ENCODE assay signal across 20 cellular contexts in genomic region chr17:51097708-51098446, GRCh38. TPM values are rescaled to one million over a fixed set of nuclear protein-coding genes. Genes with fewer than 3 reads are reported as not detected.
DNase-seq lines count a peak whose midpoint lies in the region; ATAC-seq, FAIRE-seq and TF ChIP-seq lines count a peak whose summit lies in the region.
"Had no signal": no experiment of that assay in that cellular context is flagged by ENCODE, and none has a peak within 500 bp of the region (broad histone marks: within the 10 kb centered on the region; RNA-seq: fewer than 3 reads in every experiment).

No MANE protein-coding gene starts in this region.

- 10 to 27% methylated on average over 4 of the region's 4 CpGs for WGBS in body of pancreas, 2 donors
- WGBS in pancreas, 2 donors: 13 to 14% methylated on average over 4 of the region's 4 CpGs

- POLR2A ChIA-PET in activated CD4-positive, alpha-beta T cell treated with anti-CD3 and anti-CD28 coated beads, Interleukin-2, amount 10 ng/mL, durations not matched to agents 7 days and 5 days (lab: Charles Lee): no interaction called here

- peaks cover 2% of the 10 kb centered on the region for H3K36me3 Mint-ChIP-seq in activated CD4-positive, alpha-beta T cell treated with anti-CD3 and anti-CD28 coated beads, Interleukin-2, amount 10 ng/mL, durations not matched to agents 7 days and 5 days (ENCODE audit: low read depth)

- TF ChIP-seq CTCF in HL-60 (IDR thresholded peaks at IDR 0.05; ENCODE audit: insufficient read depth, low read length) (no peak), body of pancreas (IDR thresholded peaks at IDR 0.05) (no peak), pancreas (IDR thresholded peaks at IDR 0.05) (no peak)

- H3K4me1 Mint-ChIP-seq in activated CD4-positive, alpha-beta T cell treated with anti-CD3 and anti-CD28 coated beads, Interleukin-2, amount 10 ng/mL, durations not matched to agents 7 days and 5 days: peaks cover 35% of the 10 kb centered on the region
- H3K4me1 Mint-ChIP-seq: GM23338 had no signal

- DNase-seq in COLO668 (lab: John Stamatoyannopoulos, UW; ENCODE audit: unreplicated experiment): peak; percentile 2
- DNase-seq in HL-60 (ENCODE audit: low read depth in 1 of 2, low spot score in 1 of 2): peak in 1 of 2 experiments; percentile 16
- DNase-seq in body of pancreas: peak; percentile 35 to 83 (median 64)
- peak in 3 of 6 donors; percentile 39 to 50 (median 48) for DNase-seq in pancreas
- DNase-seq in pons (ENCODE audit: low spot score): no peak
- DNase-seq in NCI-H187 treated with DMSO at 0.1 percent for 48 hours (lab: John Stamatoyannopoulos, UW): no peak
- DNase-seq in activated naive CD4-positive, alpha-beta T cell treated with anti-CD3 and anti-CD28 coated beads, Interleukin-2, amount 50 U/mL, for 16 hours: no peak
- DNase-seq in activated CD4-positive, alpha-beta T cell treated with anti-CD3 and anti-CD28 coated beads, Interleukin-2, amount 10 ng/mL, durations not matched to agents 7 days and 5 days: no peak
- DNase-seq: activated naive CD4-positive, alpha-beta T cell treated with anti-CD3 and anti-CD28 coated beads for 36 hours; C1 segment of cervical spinal cord; cortex of kidney; DMS79; foreskin keratinocyte; NCI-H1417 treated with DMSO at 0.1 percent for 48 hours; OCI-M1; SJCRH30; spleen had no signal

- H3K27ac ChIP-seq in HL-60 (replicated peaks) (peak overlapping the region; percentile 37), body of pancreas (peak overlapping the region; percentile 64 to 92 (median 83)), pancreas (peak overlapping the region; percentile 19 to 87 (median 70))
- H3K27ac ChIP-seq: foreskin keratinocyte, SJCRH30, spleen, tibial nerve had no signal

- no peak overlapping the region for H3K27ac Mint-ChIP-seq in activated CD4-positive, alpha-beta T cell treated with anti-CD3 and anti-CD28 coated beads, Interleukin-2, amount 10 ng/mL, durations not matched to agents 7 days and 5 days
- H3K27ac Mint-ChIP-seq: activated naive CD4-positive, alpha-beta T cell treated with anti-CD3 and anti-CD28 coated beads for 36 hours; GM23338 had no signal

- no peaks in the 10 kb centered on the region for H3K27me3 Mint-ChIP-seq in activated CD4-positive, alpha-beta T cell treated with anti-CD3 and anti-CD28 coated beads, Interleukin-2, amount 10 ng/mL, durations not matched to agents 7 days and 5 days

- H3K36me3 ChIP-seq in body of pancreas (replicated peaks in 1 of 2; ENCODE audit: insufficient read depth in 1 of 2, low read depth in 2 of 2) (no peaks in the 10 kb centered on the region), pancreas (no peaks in the 10 kb centered on the region)
- H3K36me3 ChIP-seq: SJCRH30, tibial nerve had no signal

- H3K9me3 ChIP-seq in body of pancreas (no peaks in the 10 kb centered on the region), pancreas (no peaks in the 10 kb centered on the region)
- H3K9me3 ChIP-seq: SJCRH30, spleen, tibial nerve had no signal

- H3K9me3 Mint-ChIP-seq in activated CD4-positive, alpha-beta T cell treated with anti-CD3 and anti-CD28 coated beads, Interleukin-2, amount 10 ng/mL, durations not matched to agents 7 days and 5 days: no peaks in the 10 kb centered on the region
- H3K9me3 Mint-ChIP-seq: activated naive CD4-positive, alpha-beta T cell treated with anti-CD3 and anti-CD28 coated beads for 36 hours; GM23338 had no signal

- H3K4me1 ChIP-seq in body of pancreas (peaks cover 64% of the 10 kb centered on the region), pancreas (peaks cover 15 to 26% (median 25%) of the 10 kb centered on the region in 3 donors)
- H3K4me1 ChIP-seq: foreskin keratinocyte, SJCRH30 had no signal

- no peaks in the 10 kb centered on the region for H3K27me3 ChIP-seq in HL-60 (ENCODE audit: insufficient read depth, poor library complexity, severe bottlenecking)
- H3K27me3 ChIP-seq in body of pancreas: no peaks in the 10 kb centered on the region
- no peaks in the 10 kb centered on the region for H3K27me3 ChIP-seq in pancreas
- H3K27me3 ChIP-seq: foreskin keratinocyte, SJCRH30, spleen, tibial nerve had no signal

- H3K4me3 ChIP-seq in HL-60 (replicated peaks; ENCODE audit: insufficient read depth, low read length) (no peak overlapping the region), body of pancreas (no peak overlapping the region), pancreas (peak overlapping the region in 1 of 4 donors; percentile 17)
- H3K4me3 ChIP-seq: GM23338, SJCRH30, spleen, tibial nerve had no signal

- CTCF ChIA-PET in activated CD4-positive, alpha-beta T cell treated with anti-CD3 and anti-CD28 coated beads, Interleukin-2, amount 10 ng/mL, durations not matched to agents 7 days and 5 days (lab: Charles Lee): no interaction called here

- no peak overlapping the region for H3K4me3 Mint-ChIP-seq in activated CD4-positive, alpha-beta T cell treated with anti-CD3 and anti-CD28 coated beads, Interleukin-2, amount 10 ng/mL, durations not matched to agents 7 days and 5 days
- H3K4me3 Mint-ChIP-seq: activated naive CD4-positive, alpha-beta T cell treated with anti-CD3 and anti-CD28 coated beads for 36 hours; GM23338 had no signal

- intact Hi-C loops in body of pancreas (cut with DNase I) (no loop called here), pancreas (cut with DNase I) (no loop called here)

- ATAC-seq in body of pancreas (peak; percentile 92), pancreas (peak; percentile 80 to 92 (median 88))
- ATAC-seq: activated CD4-positive, CD25-positive, alpha-beta regulatory T cell treated with anti-CD3 and anti-CD28 coated beads, Interleukin-2, amount 50 U/mL, for 24 hours; foreskin keratinocyte; GM23338 had no signal

- TF ChIP-seq POLR2A in body of pancreas (IDR thresholded peaks at IDR 0.05): no peak

- no peak for FAIRE-seq in pancreas (lab: Jason Lieb, UNC)

RNA-seq across cellular contexts. Expression of gene SPAG9, which starts 22.8 kb away (rescaled TPM):
- total RNA-seq in body of pancreas: 10 to 100 TPM; 49.8 to 76.8 TPM
- 10 to 100 TPM; 32.3 to 56.1 (median 42.9) TPM for total RNA-seq in pancreas
- 10 to 100 TPM; 18.7 to 33.0 TPM for polyA plus RNA-seq in pancreas
- 10 to 100 TPM; 43.6 to 58.5 TPM for total RNA-seq in activated CD4-positive, alpha-beta T cell treated with anti-CD3 and anti-CD28 coated beads, Interleukin-2, amount 10 ng/mL, durations not matched to agents 7 days and 5 days

RNA-seq across cellular contexts. Expression of gene NME1, which starts 55.5 kb away (rescaled TPM):
- 10 to 100 TPM; 17.5 to 27.2 TPM for total RNA-seq in body of pancreas
- 10 to 100 TPM; 15.6 to 49.1 (median 34.8) TPM for total RNA-seq in pancreas
- polyA plus RNA-seq in pancreas: 10 to 100 TPM; 43.6 to 57.1 TPM
- 100 to 1,000 TPM; 104 to 107 TPM for total RNA-seq in activated CD4-positive, alpha-beta T cell treated with anti-CD3 and anti-CD28 coated beads, Interleukin-2, amount 10 ng/mL, durations not matched to agents 7 days and 5 days

Comparison
In these comparisons a context has a peak if more than half of its experiments do, and no peak if none do; other contexts are left out.
1. DNase-seq: peak in COLO668 (single experiment) and body of pancreas (4 of 4); none in pons (single experiment), NCI-H187 treated with DMSO at 0.1 percent for 48 hours (single experiment), activated naive CD4-positive, alpha-beta T cell treated with anti-CD3 and anti-CD28 coated beads, Interleukin-2, amount 50 U/mL, for 16 hours (single experiment) and activated CD4-positive, alpha-beta T cell treated with anti-CD3 and anti-CD28 coated beads, Interleukin-2, amount 10 ng/mL, durations not matched to agents 7 days and 5 days (single experiment).
2. Peak in every context shown above with its lines, with median percentiles within 50 percentile points of each other: H3K27ac ChIP-seq.